Comparison of ENCODE assay signal across 18 cellular contexts in the genomic region with DNA sequence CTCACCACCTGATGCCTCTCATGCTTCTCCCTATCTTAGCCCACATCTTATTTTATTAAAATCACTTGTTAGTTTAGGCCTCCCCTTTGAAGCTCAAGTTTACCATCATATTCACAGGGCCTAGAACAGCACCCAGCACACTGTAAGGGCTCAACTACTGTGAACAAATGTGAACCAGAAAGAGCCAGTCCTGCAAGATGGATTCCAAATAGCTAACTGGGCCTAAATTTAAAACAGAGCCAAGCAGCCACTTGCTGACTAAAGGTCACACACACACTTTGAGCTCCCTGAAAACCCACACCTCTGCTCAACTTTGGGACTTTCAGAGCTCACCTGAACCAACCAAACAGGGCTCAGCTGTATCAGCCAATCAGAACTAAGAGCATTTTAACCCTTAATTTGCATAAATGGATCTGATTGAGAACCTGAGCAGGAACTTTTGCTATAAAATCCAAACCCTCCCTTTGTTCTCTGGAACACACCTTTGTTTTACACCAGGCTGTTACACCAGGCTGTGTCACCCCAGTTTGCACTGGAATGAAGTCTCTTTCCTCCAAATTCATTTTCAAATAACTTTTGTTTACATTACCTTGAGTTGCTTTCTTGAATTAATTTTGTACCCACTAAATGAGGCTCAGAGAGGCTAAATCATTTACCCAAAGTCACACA.
DNase-seq lines count a peak whose midpoint lies in the region; ATAC-seq, FAIRE-seq and TF ChIP-seq lines count a peak whose summit lies in the region.
"Had no signal": no experiment of that assay in that cellular context is flagged by ENCODE, and none has a peak within 500 bp of the region (broad histone marks: within the 10 kb centered on the region; RNA-seq: fewer than 3 reads in every experiment).

No MANE protein-coding gene starts in this region.

- TF ChIP-seq RAD21 in SK-N-SH (IDR thresholded peaks at IDR 0.05; ENCODE audit: low read length): no peak

- ATAC-seq in SK-N-SH treated with all-trans-retinoic acid at 6 μM for 48 hours: no peak
- ATAC-seq in RWPE2 (ENCODE audit: low read depth): no peak
- ATAC-seq in esophagus mucosa: peak; percentile 91
- ATAC-seq in HG03097 (IDR thresholded peaks at IDR 0.05; ENCODE audit: low FRiP score, unreplicated experiment): no peak
- ATAC-seq: body of pancreas, gastrocnemius medialis had no signal

- POLR2A ChIA-PET in SK-N-SH (lab: Yijun Ruan, JAX): no interaction called here

- H3K27me3 ChIP-seq in SK-N-SH (ENCODE audit: insufficient read depth) (no peaks in the 10 kb centered on the region), RWPE2 (ENCODE audit: insufficient read depth, poor library complexity, severe bottlenecking) (no peaks in the 10 kb centered on the region), parathyroid adenoma (ENCODE audit: control insufficient read depth, insufficient read depth, low read length) (no peaks in the 10 kb centered on the region)
- H3K27me3 ChIP-seq: body of pancreas, gastrocnemius medialis, right atrium auricular region had no signal

- peak overlapping the region; percentile 48 for H2AFZ ChIP-seq in SK-N-SH (ENCODE audit: low read depth)
- peak overlapping the region; percentile 56 for H2AFZ ChIP-seq in parathyroid adenoma

- no peaks in the 10 kb centered on the region for H3K9me2 ChIP-seq in SK-N-SH

- H3K36me3 ChIP-seq in SK-N-SH (replicated peaks in 1 of 2; ENCODE audit: control insufficient read depth in 1 of 2, insufficient read depth in 2 of 2, low read length in 1 of 2) (no peaks in the 10 kb centered on the region), RWPE2 (ENCODE audit: low read depth) (no peaks in the 10 kb centered on the region), parathyroid adenoma (ENCODE audit: control insufficient read depth, insufficient read depth, low read length) (no peaks in the 10 kb centered on the region)
- H3K36me3 ChIP-seq: gastrocnemius medialis, left ventricle myocardium inferior, right atrium auricular region had no signal

- no peak overlapping the region for H3K9ac ChIP-seq in SK-N-SH
- no peak overlapping the region for H3K9ac ChIP-seq in parathyroid adenoma

- no peak for FAIRE-seq in D721Med (lab: Jason Lieb, UNC)

- H3K27ac ChIP-seq in SK-N-SH (ENCODE audit: low read depth in 2 of 2, low read length in 1 of 2) (no peak overlapping the region), RWPE2 (ENCODE audit: poor library complexity, severe bottlenecking) (peak overlapping the region; percentile 14), parathyroid adenoma (no peak overlapping the region)
- H3K27ac ChIP-seq: body of pancreas, coronary artery, gastrocnemius medialis, left ventricle myocardium inferior, right atrium auricular region had no signal

- no peak overlapping the region for H3K4me3 ChIP-seq in SK-N-SH (ENCODE audit: low read depth in 2 of 2, low read length in 1 of 2)
- no peak overlapping the region for H3K4me3 ChIP-seq in RWPE2 (ENCODE audit: severe bottlenecking)
- H3K4me3 ChIP-seq in parathyroid adenoma (ENCODE audit: low read depth, low read length): no peak overlapping the region
- H3K4me3 ChIP-seq: body of pancreas, coronary artery, gastrocnemius medialis, left ventricle myocardium inferior, right atrium auricular region had no signal

- H3K9me3 ChIP-seq in SK-N-SH (no peaks in the 10 kb centered on the region), RWPE2 (ENCODE audit: severe bottlenecking) (no peaks in the 10 kb centered on the region), parathyroid adenoma (ENCODE audit: control insufficient read depth, low read length) (no peaks in the 10 kb centered on the region)
- H3K9me3 ChIP-seq: body of pancreas, gastrocnemius medialis, left ventricle myocardium inferior, right atrium auricular region had no signal

- TF ChIP-seq CTCF in SK-N-SH (IDR thresholded peaks at IDR 0.05): no peak
- no peak for TF ChIP-seq CTCF in RWPE2 (IDR thresholded peaks at IDR 0.05; ENCODE audit: poor library complexity, severe bottlenecking)
- TF ChIP-seq CTCF in parathyroid adenoma (IDR thresholded peaks at IDR 0.05): no peak
- TF ChIP-seq CTCF in D721Med (IDR thresholded peaks at IDR 0.05; ENCODE audit: insufficient read depth, missing control alignments): no peak

- CTCF ChIA-PET in SK-N-SH (lab: Yijun Ruan, JAX): interaction anchor here (1.2 to 1.3 kb wide), 2 partner anchors 44 to 47 kb away, joined by 3 read pairs; no protein-coding TSS in a partner anchor

- DNase-seq in SK-N-SH: no peak
- DNase-seq in RWPE2 (ENCODE audit: low spot score): no peak
- DNase-seq in stimulated activated CD4-positive, alpha-beta T cell treated with anti-CD3 and anti-CD28 coated beads, Interleukin-12 subunit alpha, Interleukin-12 subunit beta, amount 100 ng/mL, for 4 hours: no peak
- no peak for DNase-seq in D721Med (ENCODE audit: insufficient read length, low spot score)
- DNase-seq: activated CD4-positive, CD25-positive, alpha-beta regulatory T cell treated with anti-CD3 and anti-CD28 coated beads, Interleukin-2, amount 50 U/mL, for 72 hours; activated CD8-positive, alpha-beta memory T cell treated with anti-CD3 and anti-CD28 coated beads for 24 hours; activated naive CD8-positive, alpha-beta T cell treated with anti-CD3 and anti-CD28 coated beads, Interleukin-2, amount 10 ng/mL, durations not matched to agents 7 days and 5 days; body of pancreas; DND-41; gastrocnemius medialis; left ventricle myocardium inferior; nucleus accumbens had no signal

- no peaks in the 10 kb centered on the region for H3F3A ChIP-seq in SK-N-SH (replicated peaks; ENCODE audit: insufficient read depth)

- no peaks in the 10 kb centered on the region for H3K79me2 ChIP-seq in SK-N-SH (ENCODE audit: insufficient read depth)
- H3K79me2 ChIP-seq in parathyroid adenoma: no peaks in the 10 kb centered on the region

- no peaks in the 10 kb centered on the region; a peak in 1 of 4 replicates for H3K4me1 ChIP-seq in SK-N-SH (ENCODE audit: control insufficient read depth in 1 of 2, insufficient read depth in 2 of 2, low read depth in 1 of 2, low read length in 1 of 2)
- peaks cover 13% of the 10 kb centered on the region for H3K4me1 ChIP-seq in RWPE2 (ENCODE audit: insufficient read depth, poor library complexity, severe bottlenecking)
- peaks cover 2% of the 10 kb centered on the region for H3K4me1 ChIP-seq in parathyroid adenoma
- H3K4me1 ChIP-seq: body of pancreas, gastrocnemius medialis, right atrium auricular region had no signal

- TF ChIP-seq EP300 in SK-N-SH (IDR thresholded peaks at IDR 0.05; ENCODE audit: borderline replicate concordance in 1 of 2, low read depth in 1 of 2, low read length in 1 of 2): no peak

- H4K20me1 ChIP-seq in SK-N-SH (ENCODE audit: insufficient read depth): no peaks in the 10 kb centered on the region

- no peak overlapping the region for H3K4me2 ChIP-seq in SK-N-SH
- no peak overlapping the region for H3K4me2 ChIP-seq in parathyroid adenoma (ENCODE audit: low read length)

TF ChIP-seq in SK-N-SH, 30 proteins besides CTCF, POLR2A, EP300 and RAD21 (continues in another document):
- no peak for TF ChIP-seq USF2 (IDR thresholded peaks at IDR 0.05; ENCODE audit: borderline replicate concordance, low read depth, low read length)
- TF ChIP-seq EZH2phosphoT487 (IDR thresholded peaks at IDR 0.05; ENCODE audit: borderline replicate concordance, low read depth): no peak
- no peak for TF ChIP-seq SMC3 (IDR thresholded peaks at IDR 0.05; ENCODE audit: low read depth, low read length)

TF ChIP-seq in SK-N-SH treated with all-trans-retinoic acid at 6 μM for 48 hours, 23 proteins besides CTCF, POLR2A, EP300 and RAD21 (continues in another document):
- TF ChIP-seq PATZ1 (CRISPR knock-in tag; IDR thresholded peaks at IDR 0.05; ENCODE audit: borderline replicate concordance) (no peak), SNAI2 (CRISPR knock-in tag; IDR thresholded peaks at IDR 0.05) (no peak), ZC3H10 (CRISPR knock-in tag; IDR thresholded peaks at IDR 0.05) (no peak), TCF4 (CRISPR knock-in tag; IDR thresholded peaks at IDR 0.05; ENCODE audit: borderline replicate concordance) (no peak), GLIS3 (CRISPR knock-in tag; IDR thresholded peaks at IDR 0.05) (no peak), CREB5 (CRISPR knock-in tag; IDR thresholded peaks at IDR 0.05; ENCODE audit: low read depth) (no peak), BACH2 (CRISPR knock-in tag; IDR thresholded peaks at IDR 0.05; ENCODE audit: borderline replicate concordance) (no peak), ZFP3 (CRISPR knock-in tag; IDR thresholded peaks at IDR 0.05) (no peak), CSDC2 (CRISPR knock-in tag; IDR thresholded peaks at IDR 0.05) (no peak)
